Comparison of ENCODE assay signal across 23 cellular contexts in the genomic region with DNA sequence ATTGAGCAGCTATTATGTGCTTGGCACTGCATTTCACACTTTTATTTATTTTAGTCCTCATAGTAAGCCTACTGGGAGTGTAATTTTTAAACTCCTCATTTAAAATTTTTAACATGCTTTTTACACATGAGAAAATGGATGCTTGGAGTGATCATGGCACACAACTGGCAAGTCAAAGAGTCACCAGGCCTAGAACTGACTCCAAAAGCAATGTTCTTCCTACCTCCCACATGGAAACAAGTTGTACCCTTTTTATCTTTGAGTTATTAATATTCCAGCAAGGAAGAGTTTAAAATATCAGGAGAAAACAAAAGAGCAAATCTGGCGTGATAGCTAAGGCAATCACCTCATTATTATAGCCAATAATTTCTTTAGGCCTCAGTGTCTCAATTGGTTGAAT.
"Had no signal": no experiment of that assay in that cellular context is flagged by ENCODE, and none has a peak within 500 bp of the region (broad histone marks: within the 10 kb centered on the region; RNA-seq: fewer than 3 reads in every experiment).

No MANE protein-coding gene starts in this region.

- H3K4me3 ChIP-seq: colonic mucosa, coronary artery, dorsolateral prefrontal cortex, esophagus muscularis mucosa, esophagus squamous epithelium, gastrocnemius medialis, gastroesophageal sphincter had no signal

- H3K9me3 ChIP-seq: colonic mucosa, esophagus muscularis mucosa, esophagus squamous epithelium, gastrocnemius medialis, gastroesophageal sphincter had no signal

- H3K27me3 ChIP-seq: colonic mucosa, dorsolateral prefrontal cortex, esophagus muscularis mucosa, esophagus squamous epithelium, foreskin keratinocyte, gastrocnemius medialis, gastroesophageal sphincter had no signal

- H3K36me3 ChIP-seq: colonic mucosa, gastrocnemius medialis had no signal

- H3K27ac ChIP-seq: colonic mucosa, coronary artery, dorsolateral prefrontal cortex, epithelial cell of prostate, esophagus muscularis mucosa, esophagus squamous epithelium, foreskin keratinocyte, gastrocnemius medialis, gastroesophageal sphincter had no signal

- H3K4me3 Mint-ChIP-seq: dendritic cell treated with granulocyte-macrophage colony-stimulating factor and Interleukin-4, amounts not matched to agents 40 ng/mL and 50 ng/mL, for 4 days; effector memory CD8-positive, alpha-beta T cell; endodermal cell had no signal

- H3K27ac Mint-ChIP-seq: dendritic cell treated with granulocyte-macrophage colony-stimulating factor and Interleukin-4, amounts not matched to agents 40 ng/mL and 50 ng/mL, for 4 days; effector memory CD8-positive, alpha-beta T cell; endodermal cell had no signal

- H3K9me3 Mint-ChIP-seq: endodermal cell had no signal

- ATAC-seq: effector memory CD8-positive, alpha-beta T cell; esophagus mucosa; foreskin keratinocyte; gastrocnemius medialis; gastroesophageal sphincter had no signal

- H3K4me1 ChIP-seq: colonic mucosa, esophagus squamous epithelium, gastrocnemius medialis had no signal

- H3K27me3 Mint-ChIP-seq: dendritic cell treated with granulocyte-macrophage colony-stimulating factor and Interleukin-4, amounts not matched to agents 40 ng/mL and 50 ng/mL, for 4 days; effector memory CD8-positive, alpha-beta T cell had no signal

- DNase-seq: colonic mucosa; cortex of kidney; dermis blood vessel endothelial cell; dorsolateral prefrontal cortex; effector CD4-positive, alpha-beta T cell; effector CD8-positive, alpha-beta T cell; effector memory CD4-positive, alpha-beta T cell; effector memory CD8-positive, alpha-beta T cell; endodermal cell; erythroblast; esophagus squamous epithelium; foreskin fibroblast; foreskin keratinocyte; foreskin melanocyte; gastrocnemius medialis; glutamatergic neuron; head of caudate nucleus had no signal
